Comparison of ENCODE assay signal across 23 cellular contexts in genomic region chr4:172650758-172651495, GRCh38.
DNase-seq lines count a peak whose midpoint lies in the region; ATAC-seq and TF ChIP-seq lines count a peak whose summit lies in the region.
"Had no signal": no experiment of that assay in that cellular context is flagged by ENCODE, and none has a peak within 500 bp of the region (broad histone marks: within the 10 kb centered on the region; RNA-seq: fewer than 3 reads in every experiment).

No MANE protein-coding gene starts in this region.

- CTCF ChIA-PET in mammary epithelial cell (lab: Charles Lee; ENCODE audit: low non-redundant PET), result no interaction called here

- H3K4me3 ChIP-seq in choroid plexus epithelial cell (ENCODE audit: low read depth, low read length) (no peak overlapping the region), tibial nerve (no peak overlapping the region), mammary epithelial cell (replicated peaks in 1 of 3; ENCODE audit: insufficient read depth in 1 of 3, low read depth in 2 of 3, low read length in 3 of 3) (no peak overlapping the region)
- H3K4me3 ChIP-seq: MG63, SK-N-MC had no signal

- no peaks in the 10 kb centered on the region for H3K36me3 ChIP-seq in tibial nerve
- H3K36me3 ChIP-seq in mammary epithelial cell (ENCODE audit: insufficient read depth, low read length), result no peaks in the 10 kb centered on the region
- H3K36me3 ChIP-seq: MG63 had no signal

- H3K9ac ChIP-seq in mammary epithelial cell (ENCODE audit: insufficient read depth, low read length), result no peak overlapping the region

- no peak for TF ChIP-seq EP300 in tibial nerve (IDR thresholded peaks at IDR 0.05)

- H3K9me3 Mint-ChIP-seq in activated CD4-positive, alpha-beta T cell treated with anti-CD3 and anti-CD28 coated beads, Interleukin-2, amount 10 ng/mL, durations not matched to agents 24 days and 14 days, result no peaks in the 10 kb centered on the region

- H3K4me3 Mint-ChIP-seq in activated CD4-positive, alpha-beta T cell treated with anti-CD3 and anti-CD28 coated beads, Interleukin-2, amount 10 ng/mL, durations not matched to agents 24 days and 14 days, result no peak overlapping the region
- H3K4me3 Mint-ChIP-seq: B cell had no signal

- no peak overlapping the region for H3K27ac Mint-ChIP-seq in activated CD4-positive, alpha-beta T cell treated with anti-CD3 and anti-CD28 coated beads, Interleukin-2, amount 10 ng/mL, durations not matched to agents 24 days and 14 days
- H3K27ac Mint-ChIP-seq: B cell had no signal

- H3K4me1 ChIP-seq in tibial nerve (no peaks in the 10 kb centered on the region), mammary epithelial cell (ENCODE audit: insufficient read depth, low read length) (peaks cover 2% of the 10 kb centered on the region)

- TF ChIP-seq CTCF in choroid plexus epithelial cell (conservative IDR thresholded peaks at IDR 0.05; ENCODE audit: low read depth, low read length), result no peak
- no peak for TF ChIP-seq CTCF in tibial nerve (IDR thresholded peaks at IDR 0.05)
- TF ChIP-seq CTCF in mammary epithelial cell (conservative IDR thresholded peaks at IDR 0.05 in 1 of 2, IDR thresholded peaks at IDR 0.05 in 1 of 2; ENCODE audit: extremely low read depth in 1 of 2, insufficient read depth in 1 of 2, low read depth in 1 of 2, low read length in 2 of 2), result no peak

- H3K27me3 Mint-ChIP-seq in activated CD4-positive, alpha-beta T cell treated with anti-CD3 and anti-CD28 coated beads, Interleukin-2, amount 10 ng/mL, durations not matched to agents 24 days and 14 days, result no peaks in the 10 kb centered on the region
- H3K27me3 Mint-ChIP-seq: B cell had no signal

- no peak for TF ChIP-seq POLR2A in tibial nerve (IDR thresholded peaks at IDR 0.05)

- no peaks in the 10 kb centered on the region for H4K20me1 ChIP-seq in mammary epithelial cell (ENCODE audit: insufficient read depth, low read length)

- no peaks in the 10 kb centered on the region for H3K79me2 ChIP-seq in mammary epithelial cell (ENCODE audit: insufficient read depth, low read length)

- no TSS peak for BruUV-seq in mammary epithelial cell (replicated peaks; lab: Mats Ljungman, UMichigan)

- H3K27ac ChIP-seq in tibial nerve, result no peak overlapping the region
- no peak overlapping the region for H3K27ac ChIP-seq in mammary epithelial cell (ENCODE audit: insufficient read depth, low read depth, low read length)

- H3K4me1 Mint-ChIP-seq in activated CD4-positive, alpha-beta T cell treated with anti-CD3 and anti-CD28 coated beads, Interleukin-2, amount 10 ng/mL, durations not matched to agents 24 days and 14 days, result no peaks in the 10 kb centered on the region
- H3K4me1 Mint-ChIP-seq: B cell had no signal

- in situ Hi-C loops in mammary epithelial cell (cut with MboI; ENCODE audit: low sequenced_read_pairs in 2 of 2), result no loop called here

- no peaks in the 10 kb centered on the region for H3K9me3 ChIP-seq in tibial nerve
- no peaks in the 10 kb centered on the region for H3K9me3 ChIP-seq in mammary epithelial cell (replicated peaks; ENCODE audit: insufficient read depth, low read length)
- H3K9me3 ChIP-seq: MG63 had no signal

- DNase-seq in NOMO-1 treated with DMSO at 0.1 percent for 48 hours (lab: John Stamatoyannopoulos, UW; ENCODE audit: unreplicated experiment) (peak; percentile 81), NOMO-1 treated with dmso at 0.1 percent for 144 hours (lab: John Stamatoyannopoulos, UW; ENCODE audit: unreplicated experiment) (no peak), choroid plexus epithelial cell (ENCODE audit: low read depth) (peak; percentile 13), iris pigment epithelial cell (ENCODE audit: low read depth) (peak; percentile 1), tibial nerve (ENCODE audit: low spot score in 2 of 2) (no peak), mammary epithelial cell (no peak)
- DNase-seq in activated CD4-positive, alpha-beta T cell treated with anti-CD3 and anti-CD28 coated beads, Interleukin-2, amount 10 ng/mL, durations not matched to agents 24 days and 14 days, result no peak
- DNase-seq: 8988T; COR-L47; DMS 273 treated with DMSO at 0.1 percent for 48 hours; H7; MG63; NCI-H1092; NCI-H1436 treated with DMSO at 0.1 percent for 48 hours; NCI-H2029; NCI-H446 treated with DMSO at 0.1 percent for 48 hours; NCI-H748 treated with DMSO at 0.1 percent for 48 hours; NK-92 treated with Interleukin-12 subunit alpha and Interleukin-12 subunit beta, amount 100 ng/mL, for 24 hours; OCI-M1; SHP77 had no signal

- dilution Hi-C loops in mammary epithelial cell (cut with HindIII; ENCODE audit: low sequenced_read_pairs), result no loop called here

- no peak overlapping the region for H3K4me2 ChIP-seq in mammary epithelial cell (ENCODE audit: insufficient read depth, low read depth, low read length)

- 61 to 64% methylated on average over 1 of the region's 1 CpG for WGBS in tibial nerve, 2 donors
- 64% methylated on average over 1 of the region's 1 CpG for WGBS in mammary epithelial cell (ENCODE audit: low coverage, missing lambda C conversion rate)

- no peak overlapping the region for H2AFZ ChIP-seq in mammary epithelial cell (ENCODE audit: low read depth, low read length)

- intact Hi-C loops in activated CD4-positive, alpha-beta T cell treated with anti-CD3 and anti-CD28 coated beads, Interleukin-2, amount 10 ng/mL, durations not matched to agents 24 days and 14 days (cut with micrococcal nuclease), result no loop called here
- intact Hi-C loops in mammary epithelial cell (cut with micrococcal nuclease), result no loop called here

- H3K36me3 Mint-ChIP-seq in activated CD4-positive, alpha-beta T cell treated with anti-CD3 and anti-CD28 coated beads, Interleukin-2, amount 10 ng/mL, durations not matched to agents 24 days and 14 days (ENCODE audit: low read depth), result no peaks in the 10 kb centered on the region

- no peaks in the 10 kb centered on the region for H3K27me3 ChIP-seq in tibial nerve
- no peaks in the 10 kb centered on the region for H3K27me3 ChIP-seq in mammary epithelial cell (ENCODE audit: insufficient read depth, low read length)
- H3K27me3 ChIP-seq: MG63 had no signal

- no peak for ATAC-seq in GM21381 (IDR thresholded peaks at IDR 0.05; ENCODE audit: unreplicated experiment)

Comparison
In these comparisons a context has a peak if more than half of its experiments do, and no peak if none do; other contexts are left out.
1. DNase-seq: peak in NOMO-1 treated with DMSO at 0.1 percent for 48 hours (single experiment), choroid plexus epithelial cell (single experiment) and iris pigment epithelial cell (single experiment); none in NOMO-1 treated with dmso at 0.1 percent for 144 hours (single experiment), tibial nerve (0 of 2), activated CD4-positive, alpha-beta T cell treated with anti-CD3 and anti-CD28 coated beads, Interleukin-2, amount 10 ng/mL, durations not matched to agents 24 days and 14 days (single experiment) and mammary epithelial cell (single experiment).